25 cellular contexts compared by ENCODE assay signal in the genomic region with DNA sequence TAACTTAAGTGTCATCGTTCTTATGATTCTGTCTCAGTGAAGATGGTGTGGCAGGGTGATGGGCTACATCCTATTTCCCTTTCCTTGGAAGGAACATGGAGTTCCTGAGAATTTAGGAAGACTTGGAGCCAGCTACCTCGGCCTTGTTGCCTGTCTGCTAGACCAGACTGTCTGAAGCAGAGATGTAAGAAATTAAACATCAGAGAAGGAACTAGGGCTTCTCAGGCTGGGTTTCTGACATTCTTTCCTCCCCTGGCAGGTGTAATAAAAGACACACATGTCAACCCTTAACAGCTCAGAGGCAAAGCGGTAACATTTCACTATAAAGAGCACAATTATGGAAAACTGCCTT. TPM values are rescaled to one million over a fixed set of nuclear protein-coding genes. Genes with fewer than 3 reads are reported as not detected.
DNase-seq lines count a peak whose midpoint lies in the region; ATAC-seq and TF ChIP-seq lines count a peak whose summit lies in the region.
"Had no signal": no experiment of that assay in that cellular context is flagged by ENCODE, and none has a peak within 500 bp of the region (broad histone marks: within the 10 kb centered on the region; RNA-seq: fewer than 3 reads in every experiment).

No MANE protein-coding gene starts in this region.

- H3K36me3 Mint-ChIP-seq in activated T-helper 17 cell treated with anti-CD3 and anti-CD28 coated beads, Interleukin-2, amount 50 U/mL, for 72 hours (ENCODE audit: low read depth), result no peaks in the 10 kb centered on the region

- no peaks in the 10 kb centered on the region for H3K9me3 Mint-ChIP-seq in activated T-helper 17 cell treated with anti-CD3 and anti-CD28 coated beads, Interleukin-2, amount 50 U/mL, for 72 hours

- H3K4me2 ChIP-seq in hepatocyte, result peak overlapping the region; percentile 45
- H3K4me2 ChIP-seq: A549, KMS-11 had no signal

- H3K27ac Mint-ChIP-seq in activated T-helper 17 cell treated with anti-CD3 and anti-CD28 coated beads, Interleukin-2, amount 50 U/mL, for 72 hours, result peak overlapping the region; percentile 82
- H3K27ac Mint-ChIP-seq: activated CD8-positive, alpha-beta T cell treated with anti-CD3 and anti-CD28 coated beads, Interleukin-2, amount 10 ng/mL, durations not matched to agents 7 days and 5 days had no signal

- no peak for ATAC-seq in Right ventricle myocardium inferior
- ATAC-seq in activated T-helper 17 cell treated with anti-CD3 and anti-CD28 coated beads, Interleukin-2, amount 50 U/mL, for 72 hours (replicated peaks), result no peak
- no peak for ATAC-seq in thoracic aorta (ENCODE audit: insufficient number of reproducible peaks, low FRiP score, low read depth)
- ATAC-seq in foreskin keratinocyte, result no peak
- ATAC-seq: A549; activated CD8-positive, alpha-beta T cell treated with anti-CD3 and anti-CD28 coated beads, Interleukin-2, amount 10 ng/mL, durations not matched to agents 7 days and 5 days; body of pancreas; psoas muscle; stimulated activated naive CD8-positive, alpha-beta T cell treated with anti-CD3 and anti-CD28 coated beads, Interleukin-15, Interleukin-2, amounts not matched to agents 100 U/mL and 50 U/mL, for 24 hours had no signal

- H3K9me3 ChIP-seq in left ventricle myocardium inferior (replicated peaks) (peaks cover 13% of the 10 kb centered on the region), hepatocyte (ENCODE audit: low read depth) (no peaks in the 10 kb centered on the region), thoracic aorta (no peaks in the 10 kb centered on the region)
- H3K9me3 ChIP-seq: BE2C, body of pancreas, psoas muscle had no signal

- WGBS in hepatocyte (ENCODE audit: low lambda C conversion rate, missing lambda C conversion rate), result 75% methylated on average over 3 of the region's 3 CpGs

- H3K4me3 ChIP-seq in left ventricle myocardium inferior (no peak overlapping the region), hepatocyte (no peak overlapping the region), thoracic aorta (peak overlapping the region; percentile 62)
- H3K4me3 ChIP-seq: A549, body of pancreas, dorsolateral prefrontal cortex, lung, psoas muscle, tibial nerve had no signal

- H3K79me2 ChIP-seq in hepatocyte, result no peaks in the 10 kb centered on the region

- H4K20me1 ChIP-seq in hepatocyte (ENCODE audit: insufficient read depth, poor library complexity, severe bottlenecking), result no peaks in the 10 kb centered on the region

- no peaks in the 10 kb centered on the region for H3K36me3 ChIP-seq in left ventricle myocardium inferior
- no peaks in the 10 kb centered on the region for H3K36me3 ChIP-seq in hepatocyte (replicated peaks; ENCODE audit: insufficient read depth, low read depth)
- no peaks in the 10 kb centered on the region for H3K36me3 ChIP-seq in thoracic aorta
- H3K36me3 ChIP-seq: BE2C, tibial nerve had no signal

- H2AFZ ChIP-seq in hepatocyte, result no peak overlapping the region

- DNase-seq in left ventricle myocardium inferior (no peak), Right ventricle myocardium inferior (ENCODE audit: missing footprints) (no peak), hepatocyte (ENCODE audit: low spot score) (no peak), thoracic aorta (ENCODE audit: low spot score) (no peak), foreskin keratinocyte (no peak), DMS53 treated with DMSO at 0.1 percent for 48 hours (lab: John Stamatoyannopoulos, UW; ENCODE audit: unreplicated experiment) (no peak), AG08396 (ENCODE audit: low spot score) (no peak)
- DNase-seq: activated CD8-positive, alpha-beta T cell treated with anti-CD3 and anti-CD28 coated beads, Interleukin-2, amount 10 ng/mL, durations not matched to agents 7 days and 5 days; activated gamma-delta T cell treated with Interleukin-2 at 50 U/mL for 16 hours; BE2C; body of pancreas; dorsolateral prefrontal cortex; kidney; NCI-H1417 treated with DMSO at 0.1 percent for 48 hours; NCI-H345; psoas muscle; stimulated activated naive CD8-positive, alpha-beta T cell treated with anti-CD3 and anti-CD28 coated beads, Interleukin-15, Interleukin-2, amounts not matched to agents 100 U/mL and 50 U/mL, for 24 hours had no signal

- peaks cover 17% of the 10 kb centered on the region for H3K27me3 Mint-ChIP-seq in activated T-helper 17 cell treated with anti-CD3 and anti-CD28 coated beads, Interleukin-2, amount 50 U/mL, for 72 hours

- no peaks in the 10 kb centered on the region for H3K9me2 ChIP-seq in hepatocyte (replicated peaks; ENCODE audit: insufficient read depth)

- intact Hi-C loops in left ventricle myocardium inferior (cut with micrococcal nuclease), result no loop called here
- intact Hi-C loops in Right ventricle myocardium inferior (cut with DNase I), result no loop called here

- H3K27ac ChIP-seq in left ventricle myocardium inferior (replicated peaks) (peak overlapping the region; percentile 20), hepatocyte (peak overlapping the region; percentile 11), thoracic aorta (peak overlapping the region; percentile 55 to 80), foreskin keratinocyte (no peak overlapping the region)
- H3K27ac ChIP-seq: A549, body of pancreas, dorsolateral prefrontal cortex, KMS-11, psoas muscle had no signal

- peaks cover 10% of the 10 kb centered on the region for H3K4me1 Mint-ChIP-seq in activated T-helper 17 cell treated with anti-CD3 and anti-CD28 coated beads, Interleukin-2, amount 50 U/mL, for 72 hours

- TF ChIP-seq CTCF in left ventricle myocardium inferior (IDR thresholded peaks at IDR 0.05; ENCODE audit: borderline replicate concordance), result no peak
- TF ChIP-seq CTCF in hepatocyte (IDR thresholded peaks at IDR 0.05; ENCODE audit: poor library complexity), result no peak
- no peak for TF ChIP-seq CTCF in thoracic aorta (IDR thresholded peaks at IDR 0.05)
- no peak for TF ChIP-seq CTCF in foreskin keratinocyte (conservative IDR thresholded peaks at IDR 0.05)

- peak overlapping the region; percentile 56 for H3K4me3 Mint-ChIP-seq in activated T-helper 17 cell treated with anti-CD3 and anti-CD28 coated beads, Interleukin-2, amount 50 U/mL, for 72 hours
- H3K4me3 Mint-ChIP-seq: activated CD8-positive, alpha-beta T cell treated with anti-CD3 and anti-CD28 coated beads, Interleukin-2, amount 10 ng/mL, durations not matched to agents 7 days and 5 days had no signal

- H3K27me3 ChIP-seq in left ventricle myocardium inferior (ENCODE audit: low read depth) (no peaks in the 10 kb centered on the region), hepatocyte (no peaks in the 10 kb centered on the region), thoracic aorta (replicated peaks; ENCODE audit: insufficient read depth) (no peaks in the 10 kb centered on the region), foreskin keratinocyte (no peaks in the 10 kb centered on the region)
- H3K27me3 ChIP-seq: BE2C, body of pancreas, dorsolateral prefrontal cortex, tibial nerve had no signal

- H3K4me1 ChIP-seq in left ventricle myocardium inferior (no peaks in the 10 kb centered on the region), hepatocyte (ENCODE audit: insufficient read depth) (no peaks in the 10 kb centered on the region), thoracic aorta (ENCODE audit: control insufficient read depth in 1 of 2, low read depth in 2 of 2) (peaks cover 0 to 10% of the 10 kb centered on the region in 2 donors), foreskin keratinocyte (no peaks in the 10 kb centered on the region)
- H3K4me1 ChIP-seq: A549, BE2C, body of pancreas, psoas muscle had no signal

RNA-seq across cellular contexts. Expression of a gene that starts 37.4 kb away (rescaled TPM):
- total RNA-seq in left ventricle myocardium inferior (3.2 TPM), Right ventricle myocardium inferior (2.0 TPM), hepatocyte (7.6 and 9.4 TPM in 2 replicates), thoracic aorta (1 to 10 TPM; 3.7 to 4.6 TPM), foreskin keratinocyte (19.5 and 25.7 TPM in 2 replicates)
- 10 to 100 TPM; 15.3 to 22.4 TPM for total RNA-seq in activated T-helper 17 cell treated with anti-CD3 and anti-CD28 coated beads, Interleukin-2, amount 50 U/mL, for 72 hours
- polyA plus RNA-seq in hepatocyte (7.7 and 11.2 TPM in 2 replicates), foreskin keratinocyte (18.7 and 26.0 TPM in 2 replicates)

RNA-seq across cellular contexts. Expression of a gene that starts 57.2 kb away (rescaled TPM):
- not detected for total RNA-seq in left ventricle myocardium inferior
- total RNA-seq in Right ventricle myocardium inferior, result 1.4 TPM
- total RNA-seq in activated T-helper 17 cell treated with anti-CD3 and anti-CD28 coated beads, Interleukin-2, amount 50 U/mL, for 72 hours, result not detected
- 0.24 and 0.33 TPM in 2 replicates for total RNA-seq in hepatocyte
- 0.77 TPM in 1 of 2 replicates, not detected in the other for polyA plus RNA-seq in hepatocyte
- total RNA-seq in thoracic aorta, result not detected
- not detected in 2 replicates for total RNA-seq in foreskin keratinocyte
- not detected in 2 replicates for polyA plus RNA-seq in foreskin keratinocyte
- total RNA-seq: activated CD8-positive, alpha-beta T cell treated with anti-CD3 and anti-CD28 coated beads, Interleukin-2, amount 10 ng/mL, durations not matched to agents 7 days and 5 days; kidney; RPMI7951; SK-MEL-5; T-helper 1 cell treated with Interleukin-12 subunit alpha and Interleukin-12 subunit beta and Interleukin-4 antibody, amounts not matched to agents 30 ng/mL and 1 ng/mL, for 36 hours had no signal
- polyA plus RNA-seq: A549 had no signal
